Comparison of ENCODE assay signal across 20 cellular contexts in genomic region chr21:28904961-28905435, GRCh38.
DNase-seq lines count a peak whose midpoint lies in the region; ATAC-seq and TF ChIP-seq lines count a peak whose summit lies in the region.
"Had no signal": no experiment of that assay in that cellular context is flagged by ENCODE, and none has a peak within 500 bp of the region (broad histone marks: within the 10 kb centered on the region; RNA-seq: fewer than 3 reads in every experiment).

No MANE protein-coding gene starts in this region.

- no peaks in the 10 kb centered on the region for H3K36me3 Mint-ChIP-seq in H9 (ENCODE audit: insufficient read depth in 1 of 3, low read depth in 3 of 3)
- H3K36me3 Mint-ChIP-seq in naive thymus-derived CD4-positive, alpha-beta T cell, result peaks cover 0 to 3% (median 0%) of the 10 kb centered on the region in 5 donors

- H3K4me3 ChIP-seq in LNCaP clone FGC (ENCODE audit: low read depth, low read length) (no peak overlapping the region), osteoblast (ENCODE audit: insufficient read depth, low read length) (no peak overlapping the region)
- H3K4me3 ChIP-seq in naive thymus-derived CD4-positive, alpha-beta T cell (ENCODE audit: low read length), result no peak overlapping the region
- H3K4me3 ChIP-seq: HAP-1, MG63, SK-N-MC had no signal

- H3K4me2 ChIP-seq in osteoblast (ENCODE audit: insufficient read depth, low read length), result no peak overlapping the region
- no peak overlapping the region for H3K4me2 ChIP-seq in H9 (ENCODE audit: insufficient read depth, insufficient read length, low read length)

- H3K27me3 Mint-ChIP-seq in H9 (ENCODE audit: low read depth), result no peaks in the 10 kb centered on the region
- H3K27me3 Mint-ChIP-seq in naive thymus-derived CD4-positive, alpha-beta T cell, result peaks cover 0 to 8% (median 0%) of the 10 kb centered on the region in 5 donors

- H3K4ac ChIP-seq in H9 (ENCODE audit: low read depth, low read length), result no peak overlapping the region

- no CpG with 5 or more reads among the region's 1 CpG for WGBS in H9 (ENCODE audit: extremely low coverage, insufficient read length, low lambda C conversion rate)

- H3K27ac ChIP-seq in osteoblast (ENCODE audit: low read depth, low read length) (no peak overlapping the region), H9 (ENCODE audit: insufficient read length, low read depth, low read length) (no peak overlapping the region)
- H3K27ac ChIP-seq in naive thymus-derived CD4-positive, alpha-beta T cell (ENCODE audit: low read depth, low read length), result no peak overlapping the region
- H3K27ac ChIP-seq: SK-N-MC had no signal

- H3K14ac ChIP-seq in H9 (ENCODE audit: insufficient read depth, low read length), result no peak overlapping the region

- H3K27me3 ChIP-seq in osteoblast (ENCODE audit: insufficient read depth, low read length) (peaks cover 3% of the 10 kb centered on the region), H9 (ENCODE audit: insufficient read depth, low read length) (no peaks in the 10 kb centered on the region)
- H3K27me3 ChIP-seq in naive thymus-derived CD4-positive, alpha-beta T cell (ENCODE audit: control insufficient read depth in 2 of 2, insufficient read depth in 2 of 2, low read length in 2 of 2), result no peaks in the 10 kb centered on the region
- H3K27me3 ChIP-seq: MG63 had no signal

- no peak overlapping the region for H2BK120ac ChIP-seq in H9 (ENCODE audit: low read depth, low read length, poor library complexity, severe bottlenecking)

- H3K79me2 ChIP-seq in osteoblast (ENCODE audit: insufficient read depth, low read length), result no peaks in the 10 kb centered on the region
- H3K79me2 ChIP-seq in H9 (ENCODE audit: insufficient read depth, low read length), result no peaks in the 10 kb centered on the region

- no peak overlapping the region for H3K56ac ChIP-seq in H9 (ENCODE audit: insufficient read length, low read depth, low read length)

- H2AK5ac ChIP-seq in H9 (ENCODE audit: insufficient read length, low read length), result no peak overlapping the region

- no peak overlapping the region for H3K18ac ChIP-seq in H9 (ENCODE audit: insufficient read length, low read depth, low read length)

- H3K4me3 Mint-ChIP-seq in H9, result no peak overlapping the region
- no peak overlapping the region for H3K4me3 Mint-ChIP-seq in naive thymus-derived CD4-positive, alpha-beta T cell
- H3K4me3 Mint-ChIP-seq: B cell had no signal

- no peak overlapping the region for H4K91ac ChIP-seq in H9 (ENCODE audit: insufficient read length, low read depth, low read length)

- no peak for TF ChIP-seq CTCF in LNCaP clone FGC (IDR thresholded peaks at IDR 0.05; ENCODE audit: control insufficient read depth, extremely low read depth, insufficient read depth)
- no peak for TF ChIP-seq CTCF in osteoblast (IDR thresholded peaks at IDR 0.05; ENCODE audit: extremely low read depth, low read depth, low read length)
- TF ChIP-seq CTCF in H9 (conservative IDR thresholded peaks at IDR 0.05), result no peak

- ATAC-seq in naive thymus-derived CD4-positive, alpha-beta T cell, result no peak

- CTCF ChIA-PET in naive thymus-derived CD4-positive, alpha-beta T cell (lab: Charles Lee), result no interaction called here

- H3K79me1 ChIP-seq in H9 (ENCODE audit: insufficient read depth, low read depth, low read length, poor library complexity, severe bottlenecking), result no peaks in the 10 kb centered on the region

- H2BK15ac ChIP-seq in H9 (ENCODE audit: low read depth, low read length), result no peak overlapping the region

- intact Hi-C loops in naive thymus-derived CD4-positive, alpha-beta T cell (cut with micrococcal nuclease), result no loop called here

- no peak overlapping the region for H4K5ac ChIP-seq in H9 (ENCODE audit: insufficient read length, low read depth, low read length)

- H3K4me1 ChIP-seq in osteoblast (ENCODE audit: insufficient read depth, low read length) (no peaks in the 10 kb centered on the region), H9 (ENCODE audit: insufficient read depth, low read length) (no peaks in the 10 kb centered on the region)
- no peaks in the 10 kb centered on the region for H3K4me1 ChIP-seq in naive thymus-derived CD4-positive, alpha-beta T cell (ENCODE audit: control insufficient read depth in 2 of 2, insufficient read depth in 2 of 2, low read length in 2 of 2)
- H3K4me1 ChIP-seq: HAP-1 had no signal

- H4K8ac ChIP-seq in H9 (replicated peaks; ENCODE audit: insufficient read length, low read depth, low read length), result no peak overlapping the region

- no peaks in the 10 kb centered on the region for H3K4me1 Mint-ChIP-seq in H9
- no peaks in the 10 kb centered on the region for H3K4me1 Mint-ChIP-seq in naive thymus-derived CD4-positive, alpha-beta T cell
- H3K4me1 Mint-ChIP-seq: B cell had no signal

- H3K23me2 ChIP-seq in H9 (ENCODE audit: insufficient read length, low read depth, low read length, poor library complexity, severe bottlenecking), result no peaks in the 10 kb centered on the region

- H3K9ac ChIP-seq in H9 (ENCODE audit: extremely low read depth, insufficient read length, low read length), result no peak overlapping the region

- no peaks in the 10 kb centered on the region for H3K36me3 ChIP-seq in osteoblast (ENCODE audit: insufficient read depth, low read length)
- H3K36me3 ChIP-seq in naive thymus-derived CD4-positive, alpha-beta T cell (ENCODE audit: control insufficient read depth in 2 of 3, insufficient read depth in 3 of 3, low read length in 3 of 3), result no peaks in the 10 kb centered on the region
- H3K36me3 ChIP-seq: HAP-1, MG63 had no signal

- no peak overlapping the region for H2BK5ac ChIP-seq in H9 (ENCODE audit: insufficient read length, low read length)

- no peak overlapping the region for H3T11ph ChIP-seq in H9 (ENCODE audit: low read length)

- H3K9me3 ChIP-seq in osteoblast (ENCODE audit: low read depth, low read length) (no peaks in the 10 kb centered on the region), H9 (ENCODE audit: control insufficient read depth, low read depth, low read length) (no peaks in the 10 kb centered on the region)
- no peaks in the 10 kb centered on the region for H3K9me3 ChIP-seq in naive thymus-derived CD4-positive, alpha-beta T cell (ENCODE audit: control insufficient read depth in 2 of 3, low read length in 3 of 3)
- H3K9me3 ChIP-seq: HAP-1, MG63 had no signal

- no peaks in the 10 kb centered on the region; a peak in 3 of 5 replicates for H3K9me3 Mint-ChIP-seq in H9
- H3K9me3 Mint-ChIP-seq in naive thymus-derived CD4-positive, alpha-beta T cell, result peaks cover 0 to 2% (median 0%) of the 10 kb centered on the region in 11 donors

- POLR2A ChIA-PET in naive thymus-derived CD4-positive, alpha-beta T cell (lab: Charles Lee), result no interaction called here

- H2AFZ ChIP-seq in osteoblast (ENCODE audit: low read length) (no peak overlapping the region), H9 (ENCODE audit: low read length) (no peak overlapping the region)

- DNase-seq in LNCaP clone FGC (ENCODE audit: low read depth) (peak; percentile 43), fibroblast of gingiva (ENCODE audit: low read depth) (peak; percentile 60), osteoblast (ENCODE audit: insufficient read length, low spot score, missing footprints) (peak; percentile 11), NCI-H2227 treated with DMSO at 0.1 percent for 48 hours (lab: John Stamatoyannopoulos, UW) (no peak), H9 (no peak), retina (no peak)
- DNase-seq in naive thymus-derived CD4-positive, alpha-beta T cell, result no peak
- DNase-seq: DMS153; IMR-90; MG63; NCI-H1048; NCI-H1436; NCI-H2029; NCI-H2171; NCI-H748 treated with DMSO at 0.1 percent for 48 hours; NK-92 treated with Interleukin-12 subunit alpha and Interleukin-12 subunit beta, amount 100 ng/mL, for 24 hours; SHP77 had no signal

- H4K20me1 ChIP-seq in osteoblast (ENCODE audit: insufficient read depth, low read length), result no peaks in the 10 kb centered on the region
- no peaks in the 10 kb centered on the region for H4K20me1 ChIP-seq in H9 (ENCODE audit: control insufficient read depth, insufficient read depth, insufficient read length)

- no peak overlapping the region for H2BK20ac ChIP-seq in H9 (ENCODE audit: low read depth, low read length, poor library complexity, severe bottlenecking)

- H2BK12ac ChIP-seq in H9 (ENCODE audit: insufficient read length, low read depth, low read length), result no peak overlapping the region

- no peak overlapping the region for H3K27ac Mint-ChIP-seq in H9
- no peak overlapping the region for H3K27ac Mint-ChIP-seq in naive thymus-derived CD4-positive, alpha-beta T cell
- H3K27ac Mint-ChIP-seq: B cell had no signal

- no peak overlapping the region for H3K23ac ChIP-seq in H9 (ENCODE audit: insufficient read length, low read depth, low read length)

Comparison
In these comparisons a context has a peak if more than half of its experiments do, and no peak if none do; other contexts are left out.
1. DNase-seq: peak in LNCaP clone FGC (single experiment), fibroblast of gingiva (single experiment) and osteoblast (single experiment); none in NCI-H2227 treated with DMSO at 0.1 percent for 48 hours (single experiment), H9 (single experiment), retina (single experiment) and naive thymus-derived CD4-positive, alpha-beta T cell (0 of 9).